ENCODE assay signal across 19 cellular contexts in genomic region chr2:130339885-130340745, GRCh38. TPM values are rescaled to one million over a fixed set of nuclear protein-coding genes. Genes with fewer than 3 reads are reported as not detected.
DNase-seq lines count a peak whose midpoint lies in the region; ATAC-seq and TF ChIP-seq lines count a peak whose summit lies in the region.
"Had no signal": no experiment of that assay in that cellular context is flagged by ENCODE, and none has a peak within 500 bp of the region (broad histone marks: within the 10 kb centered on the region; RNA-seq: fewer than 3 reads in every experiment).

No MANE protein-coding gene starts in this region.

- H3K9me2 ChIP-seq in OCI-LY7 (ENCODE audit: insufficient read depth, low read length), result no peaks in the 10 kb centered on the region
- no peaks in the 10 kb centered on the region for H3K9me2 ChIP-seq in hepatocyte (replicated peaks; ENCODE audit: insufficient read depth)

- H3K36me3 ChIP-seq in OCI-LY7 (ENCODE audit: insufficient read depth, low read length) (peaks cover 64% of the 10 kb centered on the region), hepatocyte (replicated peaks; ENCODE audit: insufficient read depth, low read depth) (peaks cover 4% of the 10 kb centered on the region)

- no peaks in the 10 kb centered on the region for H3K27me3 Mint-ChIP-seq in natural killer cell (ENCODE audit: low read depth in 2 of 2)
- no peaks in the 10 kb centered on the region for H3K27me3 Mint-ChIP-seq in natural killer cell treated with Interleukin-12 subunit alpha and Interleukin-12 subunit beta and Interleukin-15 and Interleukin-18, amount 100 ng/mL, for 72 hours
- no peaks in the 10 kb centered on the region for H3K27me3 Mint-ChIP-seq in stimulated activated naive B cell treated with anti-CD40 and anti-IgM and Interleukin-4, amounts not matched to agents 10 μg/mL and 1 μg/mL and 100 μg/mL, for 72 hours
- H3K27me3 Mint-ChIP-seq: stimulated activated memory B cell treated with anti-CD40 and anti-IgM and Interleukin-4, amounts not matched to agents 10 μg/mL and 1 μg/mL and 100 μg/mL, for 72 hours had no signal

- CTCF ChIA-PET in OCI-LY7 (lab: Charles Lee; ENCODE audit: unreplicated experiment), result no interaction called here

- H3K27ac ChIP-seq in OCI-LY7 (ENCODE audit: low read depth, low read length, poor library complexity, severe bottlenecking) (no peak overlapping the region), hepatocyte (no peak overlapping the region)
- H3K27ac ChIP-seq: brain microvascular endothelial cell, KMS-11, lower lobe of right lung, PC-9 had no signal

- H3K27me3 ChIP-seq in hepatocyte, result no peaks in the 10 kb centered on the region
- H3K27me3 ChIP-seq: brain microvascular endothelial cell, transverse colon had no signal

- intact Hi-C loops in natural killer cell (cut with micrococcal nuclease), result loop anchor here (10.0 kb wide), 1 partner anchor 1605 kb away; no protein-coding TSS in a partner anchor
- intact Hi-C loops in OCI-LY7 (cut with micrococcal nuclease; ENCODE audit: unreplicated experiment), result no loop called here
- intact Hi-C loops in cardiac septum (cut with DNase I), result no loop called here

- POLR2A ChIA-PET in OCI-LY7 (lab: Charles Lee), result interaction anchor here (5.6 to 15.9 kb wide), 2 partner anchors 13 to 36 kb away, joined by 93 to 251 read pairs; no protein-coding TSS in a partner anchor

- H3K9me3 ChIP-seq in OCI-LY7 (ENCODE audit: low read length) (no peaks in the 10 kb centered on the region), hepatocyte (ENCODE audit: low read depth) (no peaks in the 10 kb centered on the region)
- H3K9me3 ChIP-seq: lower lobe of right lung, transverse colon had no signal

- H3K4me1 ChIP-seq in OCI-LY7 (ENCODE audit: insufficient read depth, low read length, poor library complexity, severe bottlenecking) (peaks cover 24% of the 10 kb centered on the region), hepatocyte (ENCODE audit: insufficient read depth) (peaks cover 14% of the 10 kb centered on the region)

- peak overlapping the region; percentile 14 for H3K4me3 Mint-ChIP-seq in natural killer cell
- no peak overlapping the region for H3K4me3 Mint-ChIP-seq in natural killer cell treated with Interleukin-12 subunit alpha and Interleukin-12 subunit beta and Interleukin-15 and Interleukin-18, amount 100 ng/mL, for 72 hours
- H3K4me3 Mint-ChIP-seq in stimulated activated naive B cell treated with anti-CD40 and anti-IgM and Interleukin-4, amounts not matched to agents 10 μg/mL and 1 μg/mL and 100 μg/mL, for 72 hours, result no peak overlapping the region
- H3K4me3 Mint-ChIP-seq: stimulated activated memory B cell treated with anti-CD40 and anti-IgM and Interleukin-4, amounts not matched to agents 10 μg/mL and 1 μg/mL and 100 μg/mL, for 72 hours had no signal

- peaks cover 6% of the 10 kb centered on the region for H3K36me3 Mint-ChIP-seq in natural killer cell
- H3K36me3 Mint-ChIP-seq in natural killer cell treated with Interleukin-12 subunit alpha and Interleukin-12 subunit beta and Interleukin-15 and Interleukin-18, amount 100 ng/mL, for 72 hours, result peaks cover 10% of the 10 kb centered on the region
- H3K36me3 Mint-ChIP-seq in stimulated activated naive B cell treated with anti-CD40 and anti-IgM and Interleukin-4, amounts not matched to agents 10 μg/mL and 1 μg/mL and 100 μg/mL, for 72 hours, result peaks cover 19 to 50% of the 10 kb centered on the region in 2 donors

- no peaks in the 10 kb centered on the region for H3K9me3 Mint-ChIP-seq in natural killer cell
- no peaks in the 10 kb centered on the region for H3K9me3 Mint-ChIP-seq in natural killer cell treated with Interleukin-12 subunit alpha and Interleukin-12 subunit beta and Interleukin-15 and Interleukin-18, amount 100 ng/mL, for 72 hours
- H3K9me3 Mint-ChIP-seq in stimulated activated naive B cell treated with anti-CD40 and anti-IgM and Interleukin-4, amounts not matched to agents 10 μg/mL and 1 μg/mL and 100 μg/mL, for 72 hours, result no peaks in the 10 kb centered on the region
- H3K9me3 Mint-ChIP-seq: stimulated activated memory B cell treated with anti-CD40 and anti-IgM and Interleukin-4, amounts not matched to agents 10 μg/mL and 1 μg/mL and 100 μg/mL, for 72 hours had no signal

- TF ChIP-seq CTCF in natural killer cell (IDR thresholded peaks at IDR 0.05) (no peak), OCI-LY7 (conservative IDR thresholded peaks at IDR 0.05; ENCODE audit: low read length) (no peak), hepatocyte (IDR thresholded peaks at IDR 0.05; ENCODE audit: poor library complexity) (no peak)

- H3K4me2 ChIP-seq in OCI-LY7 (ENCODE audit: low read length) (peak overlapping the region; percentile 68), hepatocyte (no peak overlapping the region)

- peaks cover 28% of the 10 kb centered on the region for H3K79me2 ChIP-seq in OCI-LY7 (ENCODE audit: insufficient read depth, low read depth, low read length)
- H3K79me2 ChIP-seq in hepatocyte, result peaks cover 20% of the 10 kb centered on the region

- no TSS peak for BruUV-seq in OCI-LY7 (replicated peaks; lab: Mats Ljungman, UMichigan)

- H3K27ac Mint-ChIP-seq in natural killer cell, result peak overlapping the region; percentile 4 to 10
- peak overlapping the region in 1 of 2 donors; percentile 11 for H3K27ac Mint-ChIP-seq in natural killer cell treated with Interleukin-12 subunit alpha and Interleukin-12 subunit beta and Interleukin-15 and Interleukin-18, amount 100 ng/mL, for 72 hours
- H3K27ac Mint-ChIP-seq in stimulated activated naive B cell treated with anti-CD40 and anti-IgM and Interleukin-4, amounts not matched to agents 10 μg/mL and 1 μg/mL and 100 μg/mL, for 72 hours, result peak overlapping the region; percentile 79

- H4K20me1 ChIP-seq in OCI-LY7 (ENCODE audit: insufficient read depth, low read length) (no peaks in the 10 kb centered on the region), hepatocyte (ENCODE audit: insufficient read depth, poor library complexity, severe bottlenecking) (no peaks in the 10 kb centered on the region)

- no peak for ATAC-seq in natural killer cell
- ATAC-seq in natural killer cell treated with Interleukin-12 subunit alpha and Interleukin-12 subunit beta and Interleukin-15 and Interleukin-18, amount 100 ng/mL, for 72 hours, result no peak
- no peak for ATAC-seq in stimulated activated naive B cell treated with anti-CD40 and anti-IgM and Interleukin-4, amounts not matched to agents 10 μg/mL and 1 μg/mL and 100 μg/mL, for 72 hours (replicated peaks)
- ATAC-seq in HG03108 (IDR thresholded peaks at IDR 0.05; ENCODE audit: unreplicated experiment), result no peak
- ATAC-seq: lower lobe of right lung; stimulated activated memory B cell treated with anti-CD40 and anti-IgM and Interleukin-4, amounts not matched to agents 10 μg/mL and 1 μg/mL and 100 μg/mL, for 72 hours had no signal

- H2AFZ ChIP-seq in OCI-LY7 (ENCODE audit: low read length) (no peak overlapping the region), hepatocyte (no peak overlapping the region)
- H2AFZ ChIP-seq: PC-9 had no signal

- peaks cover 25 to 37% of the 10 kb centered on the region in 2 donors for H3K4me1 Mint-ChIP-seq in natural killer cell
- H3K4me1 Mint-ChIP-seq in natural killer cell treated with Interleukin-12 subunit alpha and Interleukin-12 subunit beta and Interleukin-15 and Interleukin-18, amount 100 ng/mL, for 72 hours (ENCODE audit: low read depth in 2 of 2), result peaks cover 19 to 20% of the 10 kb centered on the region in 2 donors
- H3K4me1 Mint-ChIP-seq in stimulated activated naive B cell treated with anti-CD40 and anti-IgM and Interleukin-4, amounts not matched to agents 10 μg/mL and 1 μg/mL and 100 μg/mL, for 72 hours, result peaks cover 27 to 30% of the 10 kb centered on the region in 2 donors

- WGBS in hepatocyte (ENCODE audit: low lambda C conversion rate, missing lambda C conversion rate), result 93% methylated on average over 10 of the region's 10 CpGs

- H3K4me3 ChIP-seq in OCI-LY7 (ENCODE audit: low read depth, low read length, poor library complexity, severe bottlenecking), result no peak overlapping the region
- H3K4me3 ChIP-seq in hepatocyte, result no peak overlapping the region
- H3K4me3 ChIP-seq: PC-9, transverse colon had no signal

- no peak for DNase-seq in natural killer cell
- DNase-seq in natural killer cell treated with Interleukin-12 subunit alpha and Interleukin-12 subunit beta and Interleukin-15 and Interleukin-18, amount 100 ng/mL, for 72 hours (ENCODE audit: low spot score), result no peak
- DNase-seq in OCI-LY7 (ENCODE audit: low spot score), result no peak
- DNase-seq in hepatocyte (ENCODE audit: low spot score), result peak; percentile 6
- no peak for DNase-seq in stimulated activated naive B cell treated with anti-CD40 and anti-IgM and Interleukin-4, amounts not matched to agents 10 μg/mL and 1 μg/mL and 100 μg/mL, for 72 hours
- DNase-seq in cardiac septum (ENCODE audit: low spot score), result no peak
- DNase-seq in NCI-H146 treated with DMSO at 0.1 percent for 48 hours (lab: John Stamatoyannopoulos, UW; ENCODE audit: unreplicated experiment), result no peak
- DNase-seq: activated gamma-delta T cell; brain microvascular endothelial cell; lower lobe of right lung; NCI-H2171 treated with DMSO at 0.1 percent for 48 hours; NCI-H748 treated with DMSO at 0.1 percent for 48 hours; PC-9; retina; stimulated activated CD4-positive, alpha-beta T cell treated with anti-CD3 and anti-CD28 coated beads, Interleukin-12 subunit alpha, Interleukin-12 subunit beta, amount 100 ng/mL, for 4 hours; transverse colon had no signal

RNA-seq across cellular contexts. Expression of gene IMP4, which starts 2.6 kb away (rescaled TPM):
- total RNA-seq in natural killer cell (10 to 100 TPM; 60.5 to 80.6 (median 72.9) TPM), OCI-LY7 (2022) (314 and 327 TPM in 2 replicates), hepatocyte (49.1 and 52.4 TPM in 2 replicates), cardiac septum (60.7 TPM)
- total RNA-seq in natural killer cell treated with Interleukin-12 subunit alpha and Interleukin-12 subunit beta and Interleukin-15 and Interleukin-18, amount 100 ng/mL, for 72 hours, result 100 to 1,000 TPM in 1 of 2 donors, 10 to 100 TPM in 1; 94.1 to 198 TPM
- total RNA-seq in OCI-LY7 (2014; rRNA removed; shearing (Covaris generic)), result 265 and 266 TPM in 2 replicates
- polyA plus RNA-seq in hepatocyte, result 56.4 and 80.9 TPM in 2 replicates

RNA-seq across cellular contexts. Expression of gene PTPN18, which starts 15.7 kb away (rescaled TPM):
- total RNA-seq in natural killer cell (100 to 1,000 TPM; 189 to 194 (median 192) TPM), OCI-LY7 (2022) (309 and 363 TPM in 2 replicates), hepatocyte (34.8 and 35.7 TPM in 2 replicates), cardiac septum (13.4 TPM)
- 100 to 1,000 TPM in 1 of 2 donors, 10 to 100 TPM in 1; 97.9 to 101 TPM for total RNA-seq in natural killer cell treated with Interleukin-12 subunit alpha and Interleukin-12 subunit beta and Interleukin-15 and Interleukin-18, amount 100 ng/mL, for 72 hours
- 96.6 and 107 TPM in 2 replicates for total RNA-seq in OCI-LY7 (2014; rRNA removed; shearing (Covaris generic))
- polyA plus RNA-seq in hepatocyte, result 34.7 and 41.6 TPM in 2 replicates
